Comparison of ENCODE assay signal across 8 cellular contexts in genomic region chr9:34899535-34900158, GRCh38. TPM values are rescaled to one million over a fixed set of nuclear protein-coding genes. Genes with fewer than 3 reads are reported as not detected.
DNase-seq lines count a peak whose midpoint lies in the region; ATAC-seq and TF ChIP-seq lines count a peak whose summit lies in the region.

No MANE protein-coding gene starts in this region.

- H3K27ac ChIP-seq in foreskin keratinocyte = no peak overlapping the region
- H3K27ac ChIP-seq in testis = no peak overlapping the region

- WGBS in testis, 2 donors = 39 to 42% methylated on average over 7 of the region's 7 CpGs

- H3K79me2 ChIP-seq in Loucy (ENCODE audit: insufficient read depth, low read length) = no peaks in the 10 kb centered on the region

- no peaks in the 10 kb centered on the region for H3K36me3 Mint-ChIP-seq in activated T-helper 2 cell treated with anti-CD3 and anti-CD28 coated beads, Interferon-gamma antibody, Interleukin-2, Interleukin-4, amounts not matched to agents 10 μg/mL and 5 μg/mL and 100 μg/mL, durations not matched to agents 14 hours and 24 hours and 36 hours (ENCODE audit: low read depth)

- H3K36me3 ChIP-seq in Loucy (ENCODE audit: insufficient read depth, low read length) = no peaks in the 10 kb centered on the region
- no peaks in the 10 kb centered on the region for H3K36me3 ChIP-seq in testis (ENCODE audit: low read depth, missing control alignments)

- no peak overlapping the region for H3K4me2 ChIP-seq in Loucy (ENCODE audit: low read depth, low read length, poor library complexity, severe bottlenecking)

- H3F3A ChIP-seq in Loucy (ENCODE audit: low read depth) = no peaks in the 10 kb centered on the region

- DNase-seq in DMS 273 (lab: John Stamatoyannopoulos, UW; ENCODE audit: unreplicated experiment) (peak; percentile 81), SHP77 treated with DMSO at 0.1 percent for 48 hours (lab: John Stamatoyannopoulos, UW) (peak; percentile 14), foreskin keratinocyte (peak in 1 of 2 donors; percentile 57), occipital lobe (lab: John Stamatoyannopoulos, UW) (peak; percentile 66), testis (peak; percentile 90)
- DNase-seq in activated T-helper 2 cell treated with anti-CD3 and anti-CD28 coated beads, Interferon-gamma antibody, Interleukin-2, Interleukin-4, amounts not matched to agents 10 μg/mL and 5 μg/mL and 100 μg/mL, durations not matched to agents 14 hours and 24 hours and 36 hours (ENCODE audit: low spot score) = peak; percentile 63

- peaks cover 37% of the 10 kb centered on the region for H3K27me3 Mint-ChIP-seq in activated T-helper 2 cell treated with anti-CD3 and anti-CD28 coated beads, Interferon-gamma antibody, Interleukin-2, Interleukin-4, amounts not matched to agents 10 μg/mL and 5 μg/mL and 100 μg/mL, durations not matched to agents 14 hours and 24 hours and 36 hours (ENCODE audit: low read depth)

- H3K27ac Mint-ChIP-seq in activated T-helper 2 cell treated with anti-CD3 and anti-CD28 coated beads, Interferon-gamma antibody, Interleukin-2, Interleukin-4, amounts not matched to agents 10 μg/mL and 5 μg/mL and 100 μg/mL, durations not matched to agents 14 hours and 24 hours and 36 hours = no peak overlapping the region

- no peaks in the 10 kb centered on the region for H3K9me3 Mint-ChIP-seq in activated T-helper 2 cell treated with anti-CD3 and anti-CD28 coated beads, Interferon-gamma antibody, Interleukin-2, Interleukin-4, amounts not matched to agents 10 μg/mL and 5 μg/mL and 100 μg/mL, durations not matched to agents 14 hours and 24 hours and 36 hours

- H3K4me3 Mint-ChIP-seq in activated T-helper 2 cell treated with anti-CD3 and anti-CD28 coated beads, Interferon-gamma antibody, Interleukin-2, Interleukin-4, amounts not matched to agents 10 μg/mL and 5 μg/mL and 100 μg/mL, durations not matched to agents 14 hours and 24 hours and 36 hours (ENCODE audit: low read depth) = no peak overlapping the region

- no peak overlapping the region for H3K9ac ChIP-seq in Loucy (ENCODE audit: low read depth, low read length, poor library complexity, severe bottlenecking)

- TF ChIP-seq POLR2A in testis (IDR thresholded peaks at IDR 0.05) = no peak

- no peaks in the 10 kb centered on the region for H3K9me2 ChIP-seq in Loucy (replicated peaks; ENCODE audit: low read depth, low read length)

- intact Hi-C loops in activated T-helper 2 cell treated with anti-CD3 and anti-CD28 coated beads, Interferon-gamma antibody, Interleukin-2, Interleukin-4, amounts not matched to agents 10 μg/mL and 5 μg/mL and 100 μg/mL, durations not matched to agents 14 hours and 24 hours and 36 hours (cut with micrococcal nuclease) = loop anchor here (1.0 to 5.0 kb wide), 4 partner anchors 86 to 578 kb away; partner anchors contain the start of gene PIGO
- intact Hi-C loops in testis (cut with DNase I; ENCODE audit: low total_unique reads) = no loop called here

- no peaks in the 10 kb centered on the region for H3K4me1 ChIP-seq in Loucy (ENCODE audit: insufficient read depth, low read length, poor library complexity, severe bottlenecking)
- H3K4me1 ChIP-seq in foreskin keratinocyte = no peaks in the 10 kb centered on the region
- no peaks in the 10 kb centered on the region for H3K4me1 ChIP-seq in testis

- TF ChIP-seq CTCF in Loucy (conservative IDR thresholded peaks at IDR 0.05; ENCODE audit: low read length) (peak; percentile 83), foreskin keratinocyte (conservative IDR thresholded peaks at IDR 0.05) (peak; percentile 92), testis (IDR thresholded peaks at IDR 0.05) (peak; percentile 65 to 75 (median 72))

- H2AFZ ChIP-seq in Loucy (ENCODE audit: low read length) = no peak overlapping the region

- H3K9me3 ChIP-seq in Loucy (ENCODE audit: insufficient read depth, low read depth, low read length) (no peaks in the 10 kb centered on the region), testis (no peaks in the 10 kb centered on the region)

- peak; percentile 72 for ATAC-seq in GM21717 (IDR thresholded peaks at IDR 0.05; ENCODE audit: unreplicated experiment)
- peak; percentile 84 for ATAC-seq in foreskin keratinocyte

- H3K4me1 Mint-ChIP-seq in activated T-helper 2 cell treated with anti-CD3 and anti-CD28 coated beads, Interferon-gamma antibody, Interleukin-2, Interleukin-4, amounts not matched to agents 10 μg/mL and 5 μg/mL and 100 μg/mL, durations not matched to agents 14 hours and 24 hours and 36 hours (ENCODE audit: low read depth) = no peaks in the 10 kb centered on the region

- no peaks in the 10 kb centered on the region for H4K20me1 ChIP-seq in Loucy (ENCODE audit: insufficient read depth, low read length, poor library complexity, severe bottlenecking)

- no peaks in the 10 kb centered on the region for H3K27me3 ChIP-seq in Loucy (ENCODE audit: insufficient read depth, low read length, poor library complexity, severe bottlenecking)
- H3K27me3 ChIP-seq in foreskin keratinocyte = peaks cover 39% of the 10 kb centered on the region
- no peaks in the 10 kb centered on the region for H3K27me3 ChIP-seq in testis

- H3K4me3 ChIP-seq in Loucy (ENCODE audit: low read length, poor library complexity, severe bottlenecking) (no peak overlapping the region), testis (no peak overlapping the region)

RNA-seq across cellular contexts. Expression of gene PHF24, which starts 58.4 kb away (rescaled TPM):
- 0.11 TPM in 1 of 2 replicates, not detected in the other for total RNA-seq in activated T-helper 2 cell treated with anti-CD3 and anti-CD28 coated beads, Interferon-gamma antibody, Interleukin-2, Interleukin-4, amounts not matched to agents 10 μg/mL and 5 μg/mL and 100 μg/mL, durations not matched to agents 14 hours and 24 hours and 36 hours
- total RNA-seq in foreskin keratinocyte (0.11 and 0.54 TPM in 2 replicates), occipital lobe (25.6 TPM), testis (100 to 1,000 TPM in 1 of 2 donors, 10 to 100 TPM in 1; 93.3 to 132 TPM)
- polyA plus RNA-seq in foreskin keratinocyte (0.04 and 0.06 TPM in 2 replicates), testis (ENCODE audit: insufficient read depth, low read depth, low replicate concordance) (44.8 TPM)

Comparison
In these comparisons a context has a peak if more than half of its experiments do, and no peak if none do; other contexts are left out.
1. RNA of gene PHF24, which starts 58.4 kb away (total RNA-seq): 93.3 to 132 TPM in testis and 25.6 TPM in occipital lobe (single experiment); 0.11 to 0.54 TPM in foreskin keratinocyte and 0.11 TPM in activated T-helper 2 cell treated with anti-CD3 and anti-CD28 coated beads, Interferon-gamma antibody, Interleukin-2, Interleukin-4, amounts not matched to agents 10 μg/mL and 5 μg/mL and 100 μg/mL, durations not matched to agents 14 hours and 24 hours and 36 hours; every median in the first group is over 10 times any median in the second.
2. Peak in every context shown above with its lines, with median percentiles within 50 percentile points of each other: CTCF ChIP-seq.